ENCODE assay signal across 1 cellular context in the genomic region with DNA sequence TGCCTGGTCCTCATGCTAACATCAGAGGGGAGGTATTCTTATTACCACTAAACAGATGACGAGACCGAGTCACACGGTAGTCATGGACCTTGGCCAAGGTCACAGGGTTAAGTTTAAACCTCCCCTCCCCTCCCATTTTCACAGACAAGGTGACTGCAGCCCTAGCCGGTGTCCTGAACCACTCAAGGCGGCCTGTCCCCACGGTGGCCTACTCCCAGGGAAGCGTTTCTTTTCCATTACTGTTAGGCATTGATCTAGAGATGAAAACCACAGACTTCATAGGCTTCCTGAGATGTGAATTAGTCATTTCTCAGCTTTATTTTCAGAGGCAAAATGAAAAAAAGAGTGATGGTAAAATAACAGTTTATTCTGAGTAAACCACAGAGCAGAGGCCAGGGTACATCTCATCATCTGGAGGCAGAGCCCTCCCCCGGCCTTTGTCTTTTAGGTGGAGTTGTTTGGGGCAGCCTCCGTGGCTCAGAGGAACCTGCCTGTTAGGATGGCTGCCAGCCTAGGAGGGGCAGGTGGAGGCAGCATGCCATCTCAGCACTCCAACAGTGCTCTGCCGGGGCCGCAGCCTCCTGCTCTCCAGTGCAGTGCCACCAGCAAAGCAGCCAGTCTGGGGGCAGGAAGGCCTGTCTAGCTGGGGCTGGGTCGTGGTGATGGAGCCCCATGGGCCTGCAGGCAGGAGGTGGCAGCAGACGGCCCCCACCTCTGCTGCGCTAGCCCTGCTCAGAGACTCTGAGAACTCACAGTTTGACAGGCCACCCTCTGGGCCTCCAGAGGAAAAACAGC.
TF ChIP-seq lines count a peak whose summit lies in the region.

No MANE protein-coding gene starts in this region.

TF ChIP-seq in GM12878, 131 proteins besides CTCF, POLR2A, EP300 and RAD21 (continued from another document and continues in another):
- TF ChIP-seq MLLT1 (IDR thresholded peaks at IDR 0.05): no peak
- no peak for TF ChIP-seq CBX3 (IDR thresholded peaks at IDR 0.05; ENCODE audit: borderline replicate concordance, low read depth)
- no peak for TF ChIP-seq EZH2 (IDR thresholded peaks at IDR 0.05; ENCODE audit: borderline replicate concordance, control insufficient read depth, low read depth, low read length)
- no peak for TF ChIP-seq MYC (IDR thresholded peaks at IDR 0.05; ENCODE audit: insufficient read depth, insufficient read length, insufficient replicate concordance, low read length, severe bottlenecking)
- no peak for TF ChIP-seq IRF3 (IDR thresholded peaks at IDR 0.05)
- TF ChIP-seq STAT3 (IDR thresholded peaks at IDR 0.05; ENCODE audit: low read depth, low read length): no peak
- no peak; the same call in 1 of the 2 replicates for TF ChIP-seq TBL1XR1 (IDR thresholded peaks at IDR 0.05; ENCODE audit: low read depth, low read length)
- peak; percentile 11; the same call in 1 of the 2 replicates for TF ChIP-seq LARP7 (IDR thresholded peaks at IDR 0.05)
- TF ChIP-seq NR2F1 (conservative IDR thresholded peaks at IDR 0.05): peak; percentile 99
- no peak for TF ChIP-seq CBX5 (IDR thresholded peaks at IDR 0.05; ENCODE audit: low read depth)
- no peak for TF ChIP-seq KDM1A (IDR thresholded peaks at IDR 0.05; ENCODE audit: borderline replicate concordance)
- no peak for TF ChIP-seq SMC3 (IDR thresholded peaks at IDR 0.05; ENCODE audit: borderline replicate concordance, low read length)
- no peak for TF ChIP-seq TCF12 (IDR thresholded peaks at IDR 0.05; ENCODE audit: low read depth, low read length)
- TF ChIP-seq E4F1 (IDR thresholded peaks at IDR 0.05; ENCODE audit: borderline replicate concordance, partially characterized antibody): no peak
- TF ChIP-seq TCF3 (IDR thresholded peaks at IDR 0.05; ENCODE audit: borderline replicate concordance, insufficient read depth, low read depth, low read length): no peak
- no peak for TF ChIP-seq EGR1 (IDR thresholded peaks at IDR 0.05; ENCODE audit: borderline replicate concordance in 1 of 2, low read depth in 2 of 2, low read length in 2 of 2)
- TF ChIP-seq PML (IDR thresholded peaks at IDR 0.05; ENCODE audit: low read length): no peak
- no peak for TF ChIP-seq CHD1 (IDR thresholded peaks at IDR 0.05; ENCODE audit: low read depth, low read length)
- no peak for TF ChIP-seq SREBF2 (IDR thresholded peaks at IDR 0.05; ENCODE audit: low read length)
- TF ChIP-seq, protein P1, sequence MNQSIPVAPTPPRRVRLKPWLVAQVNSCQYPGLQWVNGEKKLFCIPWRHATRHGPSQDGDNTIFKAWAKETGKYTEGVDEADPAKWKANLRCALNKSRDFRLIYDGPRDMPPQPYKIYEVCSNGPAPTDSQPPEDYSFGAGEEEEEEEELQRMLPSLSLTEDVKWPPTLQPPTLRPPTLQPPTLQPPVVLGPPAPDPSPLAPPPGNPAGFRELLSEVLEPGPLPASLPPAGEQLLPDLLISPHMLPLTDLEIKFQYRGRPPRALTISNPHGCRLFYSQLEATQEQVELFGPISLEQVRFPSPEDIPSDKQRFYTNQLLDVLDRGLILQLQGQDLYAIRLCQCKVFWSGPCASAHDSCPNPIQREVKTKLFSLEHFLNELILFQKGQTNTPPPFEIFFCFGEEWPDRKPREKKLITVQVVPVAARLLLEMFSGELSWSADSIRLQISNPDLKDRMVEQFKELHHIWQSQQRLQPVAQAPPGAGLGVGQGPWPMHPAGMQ (IDR thresholded peaks at IDR 0.05; ENCODE audit: borderline replicate concordance): no peak
- TF ChIP-seq NBN (IDR thresholded peaks at IDR 0.05): 0 out of 2 replicates have a peak, but pooled peaks have one; percentile 81
- TF ChIP-seq, protein P2, sequence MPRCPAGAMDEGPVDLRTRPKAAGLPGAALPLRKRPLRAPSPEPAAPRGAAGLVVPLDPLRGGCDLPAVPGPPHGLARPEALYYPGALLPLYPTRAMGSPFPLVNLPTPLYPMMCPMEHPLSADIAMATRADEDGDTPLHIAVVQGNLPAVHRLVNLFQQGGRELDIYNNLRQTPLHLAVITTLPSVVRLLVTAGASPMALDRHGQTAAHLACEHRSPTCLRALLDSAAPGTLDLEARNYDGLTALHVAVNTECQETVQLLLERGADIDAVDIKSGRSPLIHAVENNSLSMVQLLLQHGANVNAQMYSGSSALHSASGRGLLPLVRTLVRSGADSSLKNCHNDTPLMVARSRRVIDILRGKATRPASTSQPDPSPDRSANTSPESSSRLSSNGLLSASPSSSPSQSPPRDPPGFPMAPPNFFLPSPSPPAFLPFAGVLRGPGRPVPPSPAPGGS (IDR thresholded peaks at IDR 0.05; ENCODE audit: borderline replicate concordance, insufficient read depth, low read depth, low read length, poor library complexity, severe bottlenecking): peak; percentile 84
- TF ChIP-seq NR2C1 (IDR thresholded peaks at IDR 0.05): peak; percentile 50; the same call in 1 of the 2 replicates
- TF ChIP-seq USF2 (IDR thresholded peaks at IDR 0.05; ENCODE audit: borderline replicate concordance, low read depth, low read length): no peak
- peak; percentile 74 for TF ChIP-seq GATAD2B (conservative IDR thresholded peaks at IDR 0.05; ENCODE audit: low read depth)
- TF ChIP-seq, protein P3, sequence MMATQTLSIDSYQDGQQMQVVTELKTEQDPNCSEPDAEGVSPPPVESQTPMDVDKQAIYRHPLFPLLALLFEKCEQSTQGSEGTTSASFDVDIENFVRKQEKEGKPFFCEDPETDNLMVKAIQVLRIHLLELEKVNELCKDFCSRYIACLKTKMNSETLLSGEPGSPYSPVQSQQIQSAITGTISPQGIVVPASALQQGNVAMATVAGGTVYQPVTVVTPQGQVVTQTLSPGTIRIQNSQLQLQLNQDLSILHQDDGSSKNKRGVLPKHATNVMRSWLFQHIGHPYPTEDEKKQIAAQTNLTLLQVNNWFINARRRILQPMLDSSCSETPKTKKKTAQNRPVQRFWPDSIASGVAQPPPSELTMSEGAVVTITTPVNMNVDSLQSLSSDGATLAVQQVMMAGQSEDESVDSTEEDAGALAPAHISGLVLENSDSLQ (IDR thresholded peaks at IDR 0.05): 0 out of 2 replicates have a peak, but pooled peaks have one; percentile 12
- peak; percentile 60; the same call in 1 of the 2 replicates for TF ChIP-seq CHD2 (IDR thresholded peaks at IDR 0.05; ENCODE audit: borderline replicate concordance, low read depth, low read length)
- 0 out of 2 replicates have a peak, but pooled peaks have one; percentile 21 for TF ChIP-seq RFX5 (IDR thresholded peaks at IDR 0.05; ENCODE audit: low read depth, low read length)
- TF ChIP-seq IKZF2 (IDR thresholded peaks at IDR 0.05): peak; percentile 88 to 90
- no peak for TF ChIP-seq BRCA1 (IDR thresholded peaks at IDR 0.05; ENCODE audit: low read depth, low read length)
- 0 out of 2 replicates have a peak, but pooled peaks have one; percentile 42 for TF ChIP-seq YY1 (IDR thresholded peaks at IDR 0.05; ENCODE audit: low read depth, low read length)
- TF ChIP-seq ATF7 (IDR thresholded peaks at IDR 0.05; ENCODE audit: low read depth): peak; percentile 90
- no peak for TF ChIP-seq HDGF (IDR thresholded peaks at IDR 0.05)
- TF ChIP-seq, protein P4, sequence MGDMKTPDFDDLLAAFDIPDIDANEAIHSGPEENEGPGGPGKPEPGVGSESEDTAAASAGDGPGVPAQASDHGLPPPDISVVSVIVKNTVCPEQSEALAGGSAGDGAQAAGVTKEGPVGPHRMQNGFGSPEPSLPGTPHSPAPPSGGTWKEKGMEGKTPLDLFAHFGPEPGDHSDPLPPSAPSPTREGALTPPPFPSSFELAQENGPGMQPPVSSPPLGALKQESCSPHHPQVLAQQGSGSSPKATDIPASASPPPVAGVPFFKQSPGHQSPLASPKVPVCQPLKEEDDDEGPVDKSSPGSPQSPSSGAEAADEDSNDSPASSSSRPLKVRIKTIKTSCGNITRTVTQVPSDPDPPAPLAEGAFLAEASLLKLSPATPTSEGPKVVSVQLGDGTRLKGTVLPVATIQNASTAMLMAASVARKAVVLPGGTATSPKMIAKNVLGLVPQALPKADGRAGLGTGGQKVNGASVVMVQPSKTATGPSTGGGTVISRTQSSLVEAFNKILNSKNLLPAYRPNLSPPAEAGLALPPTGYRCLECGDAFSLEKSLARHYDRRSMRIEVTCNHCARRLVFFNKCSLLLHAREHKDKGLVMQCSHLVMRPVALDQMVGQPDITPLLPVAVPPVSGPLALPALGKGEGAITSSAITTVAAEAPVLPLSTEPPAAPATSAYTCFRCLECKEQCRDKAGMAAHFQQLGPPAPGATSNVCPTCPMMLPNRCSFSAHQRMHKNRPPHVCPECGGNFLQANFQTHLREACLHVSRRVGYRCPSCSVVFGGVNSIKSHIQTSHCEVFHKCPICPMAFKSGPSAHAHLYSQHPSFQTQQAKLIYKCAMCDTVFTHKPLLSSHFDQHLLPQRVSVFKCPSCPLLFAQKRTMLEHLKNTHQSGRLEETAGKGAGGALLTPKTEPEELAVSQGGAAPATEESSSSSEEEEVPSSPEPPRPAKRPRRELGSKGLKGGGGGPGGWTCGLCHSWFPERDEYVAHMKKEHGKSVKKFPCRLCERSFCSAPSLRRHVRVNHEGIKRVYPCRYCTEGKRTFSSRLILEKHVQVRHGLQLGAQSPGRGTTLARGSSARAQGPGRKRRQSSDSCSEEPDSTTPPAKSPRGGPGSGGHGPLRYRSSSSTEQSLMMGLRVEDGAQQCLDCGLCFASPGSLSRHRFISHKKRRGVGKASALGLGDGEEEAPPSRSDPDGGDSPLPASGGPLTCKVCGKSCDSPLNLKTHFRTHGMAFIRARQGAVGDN (IDR thresholded peaks at IDR 0.05): peak; percentile 95
- TF ChIP-seq ZNF217 (IDR thresholded peaks at IDR 0.05): no peak
- TF ChIP-seq SMAD1 (IDR thresholded peaks at IDR 0.05; ENCODE audit: low read depth, partially characterized antibody): no peak
- no peak for TF ChIP-seq CHD4 (IDR thresholded peaks at IDR 0.05)
- TF ChIP-seq MEF2B (IDR thresholded peaks at IDR 0.05; ENCODE audit: partially characterized antibody, poor library complexity, severe bottlenecking): peak; percentile 69
- TF ChIP-seq, protein P5, sequence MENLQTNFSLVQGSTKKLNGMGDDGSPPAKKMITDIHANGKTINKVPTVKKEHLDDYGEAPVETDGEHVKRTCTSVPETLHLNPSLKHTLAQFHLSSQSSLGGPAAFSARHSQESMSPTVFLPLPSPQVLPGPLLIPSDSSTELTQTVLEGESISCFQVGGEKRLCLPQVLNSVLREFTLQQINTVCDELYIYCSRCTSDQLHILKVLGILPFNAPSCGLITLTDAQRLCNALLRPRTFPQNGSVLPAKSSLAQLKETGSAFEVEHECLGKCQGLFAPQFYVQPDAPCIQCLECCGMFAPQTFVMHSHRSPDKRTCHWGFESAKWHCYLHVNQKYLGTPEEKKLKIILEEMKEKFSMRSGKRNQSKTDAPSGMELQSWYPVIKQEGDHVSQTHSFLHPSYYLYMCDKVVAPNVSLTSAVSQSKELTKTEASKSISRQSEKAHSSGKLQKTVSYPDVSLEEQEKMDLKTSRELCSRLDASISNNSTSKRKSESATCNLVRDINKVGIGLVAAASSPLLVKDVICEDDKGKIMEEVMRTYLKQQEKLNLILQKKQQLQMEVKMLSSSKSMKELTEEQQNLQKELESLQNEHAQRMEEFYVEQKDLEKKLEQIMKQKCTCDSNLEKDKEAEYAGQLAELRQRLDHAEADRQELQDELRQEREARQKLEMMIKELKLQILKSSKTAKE (IDR thresholded peaks at IDR 0.05; ENCODE audit: low read depth, poor library complexity, severe bottlenecking): peak; percentile 78
- TF ChIP-seq SREBF1 (IDR thresholded peaks at IDR 0.05; ENCODE audit: low read length): no peak
- no peak for TF ChIP-seq FOS (IDR thresholded peaks at IDR 0.05; ENCODE audit: borderline replicate concordance, extremely low read depth, insufficient read length)
- no peak for TF ChIP-seq FOXK2 (IDR thresholded peaks at IDR 0.05)
